1 cellular context compared by ENCODE assay signal in the genomic region with DNA sequence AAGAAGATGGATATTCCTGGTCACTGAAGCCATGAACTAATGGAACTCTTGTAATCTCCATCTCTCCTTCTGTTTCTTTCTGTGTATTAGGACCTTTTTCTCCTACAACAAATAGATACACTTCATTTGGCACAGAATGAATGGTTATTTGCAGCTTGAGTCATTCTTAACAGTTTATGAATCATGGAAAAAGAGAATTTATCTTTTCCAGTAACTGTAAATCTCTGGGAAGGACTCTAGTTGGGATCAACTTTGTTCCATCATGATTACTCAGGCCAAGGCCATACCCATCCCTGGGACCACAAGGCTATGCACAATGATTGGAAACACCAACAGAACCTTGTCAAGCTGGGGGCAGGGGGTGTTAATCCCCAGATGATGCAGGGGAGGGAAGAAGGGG.
TF ChIP-seq lines count a peak whose summit lies in the region.

No MANE protein-coding gene starts in this region.

TF ChIP-seq in A549, 52 proteins besides CTCF, POLR2A, EP300 and RAD21 (continued from another document):
- TF ChIP-seq, protein P1, sequence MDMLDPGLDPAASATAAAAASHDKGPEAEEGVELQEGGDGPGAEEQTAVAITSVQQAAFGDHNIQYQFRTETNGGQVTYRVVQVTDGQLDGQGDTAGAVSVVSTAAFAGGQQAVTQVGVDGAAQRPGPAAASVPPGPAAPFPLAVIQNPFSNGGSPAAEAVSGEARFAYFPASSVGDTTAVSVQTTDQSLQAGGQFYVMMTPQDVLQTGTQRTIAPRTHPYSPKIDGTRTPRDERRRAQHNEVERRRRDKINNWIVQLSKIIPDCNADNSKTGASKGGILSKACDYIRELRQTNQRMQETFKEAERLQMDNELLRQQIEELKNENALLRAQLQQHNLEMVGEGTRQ (IDR thresholded peaks at IDR 0.05) = no peak
- TF ChIP-seq SREBF2 (IDR thresholded peaks at IDR 0.05) (no peak), HOXB5 (CRISPR knock-in tag; IDR thresholded peaks at IDR 0.05) (no peak)
